In genomic region chr10:104873161-104873560, GRCh38 we compare ENCODE assay signal across 37 cellular contexts.
"Had no signal": no experiment of that assay in that cellular context is flagged by ENCODE, and none has a peak within 500 bp of the region (broad histone marks: within the 10 kb centered on the region; RNA-seq: fewer than 3 reads in every experiment).

No MANE protein-coding gene starts in this region.

- FAIRE-seq: astrocyte, TTC549 had no signal

- H3K9me3 ChIP-seq: adrenal gland, body of pancreas, breast epithelium had no signal

- DNase-seq: activated B cell treated with CpG ODN at 0.5 μM for 24 hours; activated CD4-positive, alpha-beta memory T cell treated with anti-CD3 and anti-CD28 coated beads for 36 hours; activated CD4-positive, alpha-beta T cell treated with anti-CD3 and anti-CD28 coated beads for 4 hours; activated CD4-positive, alpha-beta T cell treated with anti-CD3 and anti-CD28 coated beads, Interleukin-2, amount 10 ng/mL, durations not matched to agents 24 days and 14 days; activated CD4-positive, alpha-beta T cell treated with anti-CD3 and anti-CD28 coated beads, Interleukin-2, amount 50 U/mL, for 1 hour; activated CD4-positive, alpha-beta T cell treated with anti-CD3 and anti-CD28 coated beads, Interleukin-2, amount 50 U/mL, for 4 hours; activated CD4-positive, CD25-positive, alpha-beta regulatory T cell treated with anti-CD3 and anti-CD28 coated beads, Interleukin-2, amount 50 U/mL, for 72 hours; activated CD8-positive, alpha-beta memory T cell treated with anti-CD3 and anti-CD28 coated beads, Interleukin-2, amount 50 U/mL, for 4 hours; activated CD8-positive, alpha-beta T cell treated with anti-CD3 and anti-CD28 coated beads for 36 hours; activated effector memory CD4-positive, alpha-beta T cell treated with anti-CD3 and anti-CD28 coated beads, Interleukin-2, amount 50 U/mL, for 16 hours; activated gamma-delta T cell treated with Interleukin-2 at 50 U/mL for 16 hours; activated naive CD4-positive, alpha-beta T cell; activated naive CD4-positive, alpha-beta T cell treated with anti-CD3 and anti-CD28 coated beads for 36 hours; activated naive CD4-positive, alpha-beta T cell treated with anti-CD3 and anti-CD28 coated beads, Interleukin-2, amount 50 U/mL, for 16 hours; activated naive CD8-positive, alpha-beta T cell treated with anti-CD3 and anti-CD28 coated beads for 36 hours; activated T-cell treated with anti-CD3 and anti-CD28 coated beads for 4 hours; activated T-cell treated with anti-CD3 and anti-CD28 coated beads, Interleukin-2, amount 50 U/mL, for 1 hour; activated T-cell treated with anti-CD3 and anti-CD28 coated beads, Interleukin-2, amount 50 U/mL, for 4 hours; activated T-cell treated with anti-CD3 and anti-CD28 coated beads, Interleukin-2, amount 50 U/mL, for 72 hours; adrenal gland; amniotic stem cell; aorta; body of pancreas; brain microvascular endothelial cell; central memory CD4-positive, alpha-beta T cell; T-helper 1 cell; T-helper 2 cell; T-helper 9 cell had no signal

- H3K27ac ChIP-seq: adrenal gland, body of pancreas, brain microvascular endothelial cell, breast epithelium, VCaP had no signal

- H3K27me3 ChIP-seq: adrenal gland, body of pancreas, brain microvascular endothelial cell, breast epithelium had no signal

- H3K27ac Mint-ChIP-seq: activated B cell treated with CpG ODN at 0.5 μM for 24 hours; activated CD4-positive, alpha-beta memory T cell treated with anti-CD3 and anti-CD28 coated beads for 36 hours; activated CD4-positive, alpha-beta T cell treated with anti-CD3 and anti-CD28 coated beads, Interleukin-2, amount 10 ng/mL, durations not matched to agents 24 days and 14 days; activated CD8-positive, alpha-beta T cell treated with anti-CD3 and anti-CD28 coated beads for 36 hours; activated naive CD4-positive, alpha-beta T cell treated with anti-CD3 and anti-CD28 coated beads for 36 hours; activated naive CD4-positive, alpha-beta T cell treated with anti-CD3 and anti-CD28 coated beads, Interleukin-2, amount 50 U/mL, for 72 hours; activated naive CD8-positive, alpha-beta T cell treated with anti-CD3 and anti-CD28 coated beads for 36 hours; activated T-cell treated with anti-CD3 and anti-CD28 coated beads, Interleukin-2, amount 50 U/mL, for 72 hours; activated T-helper 1 cell treated with anti-CD3 and anti-CD28 coated beads, Interleukin-12 subunit alpha, Interleukin-12 subunit beta, Interleukin-2, Interleukin-4 antibody, amounts not matched to agents 30 ng/mL and 10 ng/mL and 1 ng/mL, durations not matched to agents 14 hours and 24 hours and 36 hours; activated T-helper 17 cell treated with anti-CD3 and anti-CD28 coated beads, Interleukin-2, amount 50 U/mL, for 72 hours; T-helper 1 cell treated with Interleukin-12 subunit alpha and Interleukin-12 subunit beta and Interleukin-4 antibody, amounts not matched to agents 30 μg/mL and 1 μg/mL, for 36 hours; T-helper 2 cell treated with Interferon-gamma antibody and Interleukin-4, amounts not matched to agents 5 μg/mL and 100 μg/mL, for 36 hours had no signal

- ATAC-seq: activated CD8-positive, alpha-beta T cell treated with anti-CD3 and anti-CD28 coated beads for 36 hours; activated naive CD4-positive, alpha-beta T cell treated with anti-CD3 and anti-CD28 coated beads, Interleukin-2, amount 50 U/mL, for 72 hours; activated T-cell treated with anti-CD3 and anti-CD28 coated beads, Interleukin-2, amount 50 U/mL, for 4 hours; activated T-cell treated with anti-CD3 and anti-CD28 coated beads, Interleukin-2, amount 50 U/mL, for 72 hours; activated T-helper 17 cell treated with anti-CD3 and anti-CD28 coated beads, Interleukin-2, amount 50 U/mL, for 72 hours; body of pancreas had no signal

- H3K9me3 Mint-ChIP-seq: activated B cell treated with CpG ODN at 0.5 μM for 24 hours; activated CD4-positive, alpha-beta memory T cell treated with anti-CD3 and anti-CD28 coated beads for 36 hours; activated CD4-positive, alpha-beta T cell treated with anti-CD3 and anti-CD28 coated beads, Interleukin-2, amount 10 ng/mL, durations not matched to agents 24 days and 14 days; activated CD8-positive, alpha-beta T cell treated with anti-CD3 and anti-CD28 coated beads for 36 hours; activated naive CD4-positive, alpha-beta T cell treated with anti-CD3 and anti-CD28 coated beads for 36 hours; activated naive CD4-positive, alpha-beta T cell treated with anti-CD3 and anti-CD28 coated beads, Interleukin-2, amount 50 U/mL, for 72 hours; activated naive CD8-positive, alpha-beta T cell treated with anti-CD3 and anti-CD28 coated beads for 36 hours; activated T-cell treated with anti-CD3 and anti-CD28 coated beads, Interleukin-2, amount 50 U/mL, for 4 hours; activated T-cell treated with anti-CD3 and anti-CD28 coated beads, Interleukin-2, amount 50 U/mL, for 72 hours; activated T-helper 1 cell treated with anti-CD3 and anti-CD28 coated beads, Interleukin-12 subunit alpha, Interleukin-12 subunit beta, Interleukin-2, Interleukin-4 antibody, amounts not matched to agents 30 ng/mL and 10 ng/mL and 1 ng/mL, durations not matched to agents 14 hours and 24 hours and 36 hours; T-helper 1 cell treated with Interleukin-12 subunit alpha and Interleukin-12 subunit beta and Interleukin-4 antibody, amounts not matched to agents 30 μg/mL and 1 μg/mL, for 36 hours; T-helper 2 cell treated with Interferon-gamma antibody and Interleukin-4, amounts not matched to agents 5 μg/mL and 100 μg/mL, for 36 hours had no signal

- H3K36me3 Mint-ChIP-seq: activated CD4-positive, alpha-beta memory T cell treated with anti-CD3 and anti-CD28 coated beads for 36 hours; activated naive CD4-positive, alpha-beta T cell treated with anti-CD3 and anti-CD28 coated beads, Interleukin-2, amount 50 U/mL, for 72 hours; activated naive CD8-positive, alpha-beta T cell treated with anti-CD3 and anti-CD28 coated beads for 36 hours had no signal

- H3K4me1 ChIP-seq: adrenal gland, body of pancreas, breast epithelium had no signal

- H3K4me3 ChIP-seq: adrenal gland, body of pancreas, breast epithelium had no signal

- H3K27me3 Mint-ChIP-seq: activated CD4-positive, alpha-beta memory T cell treated with anti-CD3 and anti-CD28 coated beads for 36 hours; activated CD4-positive, alpha-beta T cell treated with anti-CD3 and anti-CD28 coated beads, Interleukin-2, amount 10 ng/mL, durations not matched to agents 24 days and 14 days; activated CD8-positive, alpha-beta T cell treated with anti-CD3 and anti-CD28 coated beads for 36 hours; activated naive CD8-positive, alpha-beta T cell treated with anti-CD3 and anti-CD28 coated beads for 36 hours had no signal

- H3K4me3 Mint-ChIP-seq: activated B cell treated with CpG ODN at 0.5 μM for 24 hours; activated CD4-positive, alpha-beta memory T cell treated with anti-CD3 and anti-CD28 coated beads for 36 hours; activated CD4-positive, alpha-beta T cell treated with anti-CD3 and anti-CD28 coated beads, Interleukin-2, amount 10 ng/mL, durations not matched to agents 24 days and 14 days; activated CD8-positive, alpha-beta T cell treated with anti-CD3 and anti-CD28 coated beads for 36 hours; activated naive CD4-positive, alpha-beta T cell treated with anti-CD3 and anti-CD28 coated beads for 36 hours; activated naive CD8-positive, alpha-beta T cell treated with anti-CD3 and anti-CD28 coated beads for 36 hours; activated T-cell treated with anti-CD3 and anti-CD28 coated beads, Interleukin-2, amount 50 U/mL, for 4 hours; activated T-cell treated with anti-CD3 and anti-CD28 coated beads, Interleukin-2, amount 50 U/mL, for 72 hours; activated T-helper 1 cell treated with anti-CD3 and anti-CD28 coated beads, Interleukin-12 subunit alpha, Interleukin-12 subunit beta, Interleukin-2, Interleukin-4 antibody, amounts not matched to agents 30 ng/mL and 10 ng/mL and 1 ng/mL, durations not matched to agents 14 hours and 24 hours and 36 hours; activated T-helper 17 cell treated with anti-CD3 and anti-CD28 coated beads, Interleukin-2, amount 50 U/mL, for 72 hours; T-helper 1 cell treated with Interleukin-12 subunit alpha and Interleukin-12 subunit beta and Interleukin-4 antibody, amounts not matched to agents 30 μg/mL and 1 μg/mL, for 36 hours; T-helper 2 cell treated with Interferon-gamma antibody and Interleukin-4, amounts not matched to agents 5 μg/mL and 100 μg/mL, for 36 hours had no signal

- H3K4me1 Mint-ChIP-seq: activated B cell treated with CpG ODN at 0.5 μM for 24 hours; activated CD4-positive, alpha-beta T cell treated with anti-CD3 and anti-CD28 coated beads, Interleukin-2, amount 10 ng/mL, durations not matched to agents 24 days and 14 days; activated naive CD8-positive, alpha-beta T cell treated with anti-CD3 and anti-CD28 coated beads for 36 hours; activated T-helper 17 cell treated with anti-CD3 and anti-CD28 coated beads, Interleukin-2, amount 50 U/mL, for 72 hours had no signal

- H3K36me3 ChIP-seq: adrenal gland, brain microvascular endothelial cell, breast epithelium had no signal
